Comparison of ENCODE assay signal across 11 cellular contexts in genomic region chr3:119628390-119628789, GRCh38. TPM values are rescaled to one million over a fixed set of nuclear protein-coding genes. Genes with fewer than 3 reads are reported as not detected.
A peak's percentile ranks its signal among the peaks of the same experiment; 100 is the strongest.
DNase-seq lines count a peak whose midpoint lies in the region; ATAC-seq and TF ChIP-seq lines count a peak whose summit lies in the region.
"Had no signal": no experiment of that assay in that cellular context is flagged by ENCODE, and none has a peak within 500 bp of the region (broad histone marks: within the 10 kb centered on the region; RNA-seq: fewer than 3 reads in every experiment).

No MANE protein-coding gene starts in this region.

- peaks cover 0 to 8% of the 10 kb centered on the region in 2 donors for H3K36me3 Mint-ChIP-seq in CD14-positive monocyte
- no peaks in the 10 kb centered on the region for H3K36me3 Mint-ChIP-seq in activated naive CD8-positive, alpha-beta T cell treated with anti-CD3 and anti-CD28 coated beads, Interleukin-2, amount 50 U/mL, for 24 hours (ENCODE audit: low read depth)
- H3K36me3 Mint-ChIP-seq: immature natural killer cell had no signal

- peak overlapping the region in 1 of 2 donors; percentile 30 for H3K4me3 Mint-ChIP-seq in CD14-positive monocyte
- H3K4me3 Mint-ChIP-seq in activated naive CD8-positive, alpha-beta T cell treated with anti-CD3 and anti-CD28 coated beads, Interleukin-2, amount 50 U/mL, for 24 hours: peak overlapping the region; percentile 24
- H3K4me3 Mint-ChIP-seq: immature natural killer cell had no signal

- peak overlapping the region; percentile 87 to 100 (median 94) for H3K27ac Mint-ChIP-seq in CD14-positive monocyte
- H3K27ac Mint-ChIP-seq in activated naive CD8-positive, alpha-beta T cell treated with anti-CD3 and anti-CD28 coated beads, Interleukin-2, amount 50 U/mL, for 24 hours: peak overlapping the region; percentile 73

- no peak for TF ChIP-seq EP300 in transverse colon (IDR thresholded peaks at IDR 0.05; ENCODE audit: low read depth)

- no peaks in the 10 kb centered on the region for H3K9me3 ChIP-seq in transverse colon

- H3K27me3 Mint-ChIP-seq in CD14-positive monocyte (ENCODE audit: low read depth in 3 of 3): peaks cover 0 to 6% (median 4%) of the 10 kb centered on the region in 3 donors
- peaks cover 7% of the 10 kb centered on the region for H3K27me3 Mint-ChIP-seq in activated naive CD8-positive, alpha-beta T cell treated with anti-CD3 and anti-CD28 coated beads, Interleukin-2, amount 50 U/mL, for 24 hours

- H3K9me3 Mint-ChIP-seq in CD14-positive monocyte: peaks cover 0 to 8% (median 0%) of the 10 kb centered on the region in 7 donors
- no peaks in the 10 kb centered on the region for H3K9me3 Mint-ChIP-seq in activated naive CD8-positive, alpha-beta T cell treated with anti-CD3 and anti-CD28 coated beads, Interleukin-2, amount 50 U/mL, for 24 hours
- H3K9me3 Mint-ChIP-seq: immature natural killer cell had no signal

- DNase-seq in CD14-positive monocyte (ENCODE audit: low spot score): no peak
- peak; percentile 44 for DNase-seq in activated naive CD8-positive, alpha-beta T cell treated with anti-CD3 and anti-CD28 coated beads, Interleukin-2, amount 50 U/mL, for 24 hours
- no peak for DNase-seq in ureter (ENCODE audit: low spot score)
- no peak for DNase-seq in transverse colon
- no peak for DNase-seq in NCI-H524 (lab: John Stamatoyannopoulos, UW)
- DNase-seq in DMS53 (lab: John Stamatoyannopoulos, UW): no peak
- DNase-seq: immature natural killer cell had no signal

- H3K27me3 ChIP-seq in transverse colon: no peaks in the 10 kb centered on the region

- H3K27ac ChIP-seq in transverse colon: peak overlapping the region in 1 of 4 donors; percentile 10
- H3K27ac ChIP-seq: SK-N-MC had no signal

- no peak overlapping the region for H3K4me3 ChIP-seq in transverse colon
- H3K4me3 ChIP-seq: SK-N-MC had no signal

- H3K36me3 ChIP-seq in transverse colon: no peaks in the 10 kb centered on the region

- WGBS in transverse colon (ENCODE audit: low coverage in 1 of 2), 2 donors: 90 to 100% methylated on average over 1 to 4 of the region's 4 CpGs

- TF ChIP-seq CTCF in CD14-positive monocyte (IDR thresholded peaks at IDR 0.05): no peak
- no peak for TF ChIP-seq CTCF in transverse colon (IDR thresholded peaks at IDR 0.05)

- peaks cover 0 to 9% (median 4%) of the 10 kb centered on the region in 4 donors for H3K4me1 ChIP-seq in transverse colon

- intact Hi-C loops in CD14-positive monocyte (cut with micrococcal nuclease): no loop called here
- intact Hi-C loops in transverse colon (cut with DNase I; ENCODE audit: low total_unique reads): no loop called here

- in situ Hi-C loops in transverse colon (cut with MboI; ENCODE audit: low pct_ligation_motif_present in 1 of 4, low pct_unique_long_range_greater_than_20kb in 1 of 4, low sequenced_read_pairs in 3 of 4): no loop called here

- ATAC-seq in GM18909 (IDR thresholded peaks at IDR 0.05; ENCODE audit: poor library complexity, unreplicated experiment) (peak; percentile 76), HG03060 (IDR thresholded peaks at IDR 0.05; ENCODE audit: low read depth, unreplicated experiment) (peak; percentile 37)
- ATAC-seq in activated naive CD8-positive, alpha-beta T cell treated with anti-CD3 and anti-CD28 coated beads, Interleukin-2, amount 50 U/mL, for 24 hours: peak; percentile 88

- H3K4me1 Mint-ChIP-seq in CD14-positive monocyte: peaks cover 75% of the 10 kb centered on the region
- peaks cover 34% of the 10 kb centered on the region for H3K4me1 Mint-ChIP-seq in activated naive CD8-positive, alpha-beta T cell treated with anti-CD3 and anti-CD28 coated beads, Interleukin-2, amount 50 U/mL, for 24 hours

- TF ChIP-seq POLR2A in transverse colon (IDR thresholded peaks at IDR 0.05): no peak

RNA-seq across cellular contexts. Expression of gene PLA1A, which starts 30.7 kb away (rescaled TPM):
- polyA plus RNA-seq in CD14-positive monocyte: not detected
- total RNA-seq in ureter (1.6 TPM), transverse colon (1 to 10 TPM in 2 of 4 donors, under 1 TPM in 1, not detected in 1; 0.95 to 3.2 (median 2.2) TPM)
- total RNA-seq: Daoy had no signal
- polyA plus RNA-seq: immature natural killer cell had no signal

RNA-seq across cellular contexts. Expression of gene POPDC2, which starts 32.0 kb away (rescaled TPM):
- polyA plus RNA-seq in CD14-positive monocyte: under 1 TPM; 0.58 to 0.63 TPM
- total RNA-seq in ureter (13.9 TPM), transverse colon (10 to 100 TPM; 15.0 to 17.7 (median 15.6) TPM)

RNA-seq across cellular contexts. Expression of gene COX17, which starts 48.8 kb away (rescaled TPM):
- 10 to 100 TPM; 81.6 to 83.6 TPM for polyA plus RNA-seq in CD14-positive monocyte
- total RNA-seq in ureter: 29.7 TPM
- 10 to 100 TPM in 2 of 4 donors, 1 to 10 TPM in 2; 2.2 to 49.2 (median 24.2) TPM for total RNA-seq in transverse colon

RNA-seq across cellular contexts. Expression of gene ADPRH, which starts 49.1 kb away (rescaled TPM):
- polyA plus RNA-seq in CD14-positive monocyte: 10 to 100 TPM; 31.5 to 37.8 TPM
- total RNA-seq in ureter (8.6 TPM), transverse colon (1 to 10 TPM; 1.8 to 2.4 (median 2.3) TPM)

Comparison
In these comparisons a context has a peak if more than half of its experiments do, and no peak if none do; other contexts are left out.
1. ATAC-seq: peak in every context shown above with its lines; median percentile 88 in activated naive CD8-positive, alpha-beta T cell treated with anti-CD3 and anti-CD28 coated beads, Interleukin-2, amount 50 U/mL, for 24 hours; 76 in GM18909; 37 in HG03060.